In genomic region chr17:17088104-17088485, GRCh38 we compare ENCODE assay signal across 15 cellular contexts. TPM values are rescaled to one million over a fixed set of nuclear protein-coding genes. Genes with fewer than 3 reads are reported as not detected.
A peak's percentile ranks its signal among the peaks of the same experiment; 100 is the strongest.
DNase-seq lines count a peak whose midpoint lies in the region; ATAC-seq and TF ChIP-seq lines count a peak whose summit lies in the region.
"Had no signal": no experiment of that assay in that cellular context is flagged by ENCODE, and none has a peak within 500 bp of the region (broad histone marks: within the 10 kb centered on the region; RNA-seq: fewer than 3 reads in every experiment).

No MANE protein-coding gene starts in this region.

- H3K36me3 Mint-ChIP-seq in CD8-positive, alpha-beta T cell: peaks cover 55% of the 10 kb centered on the region

- WGBS in heart right ventricle, 2 donors: 52 to 64% methylated on average over 10 of the region's 10 CpGs
- WGBS in spleen, 5 donors: 79 to 87% (median 84%) methylated on average over 10 of the region's 10 CpGs

- no peak overlapping the region for H3K4me3 Mint-ChIP-seq in CD8-positive, alpha-beta T cell
- H3K4me3 Mint-ChIP-seq: activated CD8-positive, alpha-beta memory T cell treated with anti-CD3 and anti-CD28 coated beads, Interleukin-2, amount 10 ng/mL, durations not matched to agents 7 days and 5 days; activated naive CD4-positive, alpha-beta T cell treated with anti-CD3 and anti-CD28 coated beads, Interleukin-2, amount 50 U/mL, for 24 hours; CD14-positive monocyte had no signal

- H3K36me3 ChIP-seq in CD8-positive, alpha-beta T cell (ENCODE audit: insufficient read depth, low read length): peaks cover 10% of the 10 kb centered on the region
- H3K36me3 ChIP-seq in RWPE2 (ENCODE audit: low read depth) (peaks cover 56% of the 10 kb centered on the region), heart right ventricle (peaks cover 0 to 73% (median 3%) of the 10 kb centered on the region in 9 donors), spleen (peaks cover 0 to 82% (median 10%) of the 10 kb centered on the region in 6 donors)
- H3K36me3 ChIP-seq: cardiac muscle cell had no signal

- no peak overlapping the region for H3K27ac ChIP-seq in CD8-positive, alpha-beta T cell (ENCODE audit: low read depth, low read length)
- H3K27ac ChIP-seq in RWPE2 (ENCODE audit: poor library complexity, severe bottlenecking) (peak overlapping the region; percentile 18), heart right ventricle (peak overlapping the region in 7 of 10 donors; percentile 0 to 77 (median 47)), spleen (no peak overlapping the region)
- H3K27ac ChIP-seq: cardiac muscle cell, gastroesophageal sphincter, pancreas had no signal

- no peaks in the 10 kb centered on the region for H3K9me3 ChIP-seq in CD8-positive, alpha-beta T cell (ENCODE audit: low read length)
- H3K9me3 ChIP-seq in RWPE2 (ENCODE audit: severe bottlenecking): no peaks in the 10 kb centered on the region
- no peaks in the 10 kb centered on the region for H3K9me3 ChIP-seq in heart right ventricle
- H3K9me3 ChIP-seq in spleen: no peaks in the 10 kb centered on the region
- H3K9me3 ChIP-seq: gastroesophageal sphincter, pancreas had no signal

- peaks cover 13% of the 10 kb centered on the region for H3K4me1 ChIP-seq in CD8-positive, alpha-beta T cell (ENCODE audit: insufficient read depth, low read length)
- H3K4me1 ChIP-seq in RWPE2 (ENCODE audit: insufficient read depth, poor library complexity, severe bottlenecking) (peaks cover 33% of the 10 kb centered on the region), heart right ventricle (peaks cover 18 to 94% (median 72%) of the 10 kb centered on the region in 9 donors), spleen (peaks cover 0 to 77% (median 44%) of the 10 kb centered on the region in 6 donors)

- intact Hi-C loops in CD8-positive, alpha-beta T cell (cut with DNase I, micrococcal nuclease): no loop called here
- intact Hi-C loops in heart right ventricle (cut with DNase I): no loop called here
- intact Hi-C loops in spleen (cut with DNase I; ENCODE audit: low total_unique reads): no loop called here

- POLR2A ChIA-PET in CD8-positive, alpha-beta T cell (lab: Charles Lee): no interaction called here

- no peak for DNase-seq in CD8-positive, alpha-beta T cell
- DNase-seq in RWPE2 (ENCODE audit: low spot score): peak; percentile 26
- no peak for DNase-seq in heart right ventricle
- DNase-seq in spleen: peak; percentile 37
- DNase-seq in AG08396 (ENCODE audit: low spot score): no peak
- no peak for DNase-seq in kidney tubule cell (ENCODE audit: low spot score)
- DNase-seq in left lobe of liver (ENCODE audit: low spot score): no peak
- DNase-seq: activated CD8-positive, alpha-beta memory T cell treated with anti-CD3 and anti-CD28 coated beads, Interleukin-2, amount 10 ng/mL, durations not matched to agents 7 days and 5 days; MM.1S; SIG-M5 had no signal

- H3K4me3 ChIP-seq in CD8-positive, alpha-beta T cell (ENCODE audit: low read depth, low read length): no peak overlapping the region
- H3K4me3 ChIP-seq in RWPE2 (ENCODE audit: severe bottlenecking) (no peak overlapping the region), heart right ventricle (no peak overlapping the region), spleen (no peak overlapping the region)
- H3K4me3 ChIP-seq: cardiac muscle cell, gastroesophageal sphincter, pancreas had no signal

- H3K4me1 Mint-ChIP-seq in CD8-positive, alpha-beta T cell (ENCODE audit: low read depth): peaks cover 36% of the 10 kb centered on the region

- H3K9me3 Mint-ChIP-seq in CD8-positive, alpha-beta T cell: no peaks in the 10 kb centered on the region
- H3K9me3 Mint-ChIP-seq: activated naive CD4-positive, alpha-beta T cell treated with anti-CD3 and anti-CD28 coated beads, Interleukin-2, amount 50 U/mL, for 24 hours; CD14-positive monocyte had no signal

- no peaks in the 10 kb centered on the region for H3K27me3 ChIP-seq in CD8-positive, alpha-beta T cell (ENCODE audit: insufficient read depth, low read length)
- H3K27me3 ChIP-seq in RWPE2 (ENCODE audit: insufficient read depth, poor library complexity, severe bottlenecking) (no peaks in the 10 kb centered on the region), heart right ventricle (no peaks in the 10 kb centered on the region), spleen (replicated peaks in 1 of 7) (no peaks in the 10 kb centered on the region)
- H3K27me3 ChIP-seq: cardiac muscle cell, gastroesophageal sphincter, pancreas had no signal

- no peak for ATAC-seq in CD8-positive, alpha-beta T cell
- ATAC-seq in RWPE2 (ENCODE audit: low read depth): no peak
- ATAC-seq in heart right ventricle: peak in 5 of 8 donors; percentile 5 to 28 (median 8)
- ATAC-seq in left lobe of liver: no peak
- ATAC-seq: gastroesophageal sphincter had no signal

- CTCF ChIA-PET in CD8-positive, alpha-beta T cell (lab: Charles Lee): no interaction called here

- H3K27ac Mint-ChIP-seq in CD8-positive, alpha-beta T cell: peak overlapping the region; percentile 69
- H3K27ac Mint-ChIP-seq: activated naive CD4-positive, alpha-beta T cell treated with anti-CD3 and anti-CD28 coated beads, Interleukin-2, amount 50 U/mL, for 24 hours had no signal

- no peaks in the 10 kb centered on the region for H3K27me3 Mint-ChIP-seq in CD8-positive, alpha-beta T cell (ENCODE audit: low read depth)
- H3K27me3 Mint-ChIP-seq: activated CD8-positive, alpha-beta memory T cell treated with anti-CD3 and anti-CD28 coated beads, Interleukin-2, amount 10 ng/mL, durations not matched to agents 7 days and 5 days; activated naive CD4-positive, alpha-beta T cell treated with anti-CD3 and anti-CD28 coated beads, Interleukin-2, amount 50 U/mL, for 24 hours had no signal

- TF ChIP-seq POLR2A in spleen (IDR thresholded peaks at IDR 0.05): no peak

- no peak for TF ChIP-seq CTCF in CD8-positive, alpha-beta T cell (IDR thresholded peaks at IDR 0.05)
- TF ChIP-seq CTCF in RWPE2 (IDR thresholded peaks at IDR 0.05; ENCODE audit: poor library complexity, severe bottlenecking) (no peak), heart right ventricle (IDR thresholded peaks at IDR 0.05) (no peak), spleen (IDR thresholded peaks at IDR 0.05 in 8 of 11, conservative IDR thresholded peaks at IDR 0.05 in 3 of 11) (no peak)

RNA-seq across cellular contexts. Expression of gene MPRIP, which starts 45.8 kb away (rescaled TPM):
- 100 to 1,000 TPM; 146 to 149 TPM for total RNA-seq in CD8-positive, alpha-beta T cell
- total RNA-seq in heart right ventricle: 100 to 1,000 TPM; 252 to 409 (median 329) TPM
- polyA plus RNA-seq in heart right ventricle: 100 to 1,000 TPM; 225 to 329 TPM
- total RNA-seq in spleen: 100 to 1,000 TPM; 120 to 309 (median 197) TPM
- polyA plus RNA-seq in spleen: 100 to 1,000 TPM in 1 of 3 donors, 10 to 100 TPM in 2; 52.3 to 114 (median 83.0) TPM
- total RNA-seq in left lobe of liver: 93.3 TPM

Comparison
In these comparisons a context has a peak if more than half of its experiments do, and no peak if none do; other contexts are left out.
1. ATAC-seq: peak in heart right ventricle (5 of 8); none in CD8-positive, alpha-beta T cell (single experiment), RWPE2 (single experiment) and left lobe of liver (single experiment).
2. DNase-seq: peak in RWPE2 (single experiment) and spleen (single experiment); none in CD8-positive, alpha-beta T cell (0 of 7), heart right ventricle (0 of 2), AG08396 (single experiment), kidney tubule cell (single experiment) and left lobe of liver (single experiment).
3. H3K27ac ChIP-seq: peak in RWPE2 (single experiment) and heart right ventricle (7 of 10); none in CD8-positive, alpha-beta T cell (single experiment) and spleen (0 of 8).